In the genomic region with DNA sequence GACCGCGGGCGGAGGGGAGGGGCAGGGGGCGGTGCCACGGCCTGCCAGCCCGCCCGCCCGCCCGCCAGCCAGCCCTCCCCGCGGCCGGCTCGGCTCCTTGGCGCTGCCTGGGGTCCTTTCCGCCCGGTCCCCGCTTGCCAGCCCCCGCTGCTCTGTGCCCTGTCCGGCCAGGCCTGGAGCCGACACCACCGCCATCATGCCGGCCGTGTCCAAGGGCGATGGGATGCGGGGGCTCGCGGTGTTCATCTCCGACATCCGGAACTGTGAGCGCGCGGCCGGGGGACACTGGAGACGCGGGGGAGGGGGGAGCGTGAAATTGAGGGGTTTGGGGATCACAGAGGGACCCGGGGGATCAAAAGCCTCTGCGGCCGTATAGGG, we compare ENCODE assay signal across 8 cellular contexts. TPM values are rescaled to one million over a fixed set of nuclear protein-coding genes. Genes with fewer than 3 reads are reported as not detected.
DNase-seq lines count a peak whose midpoint lies in the region; ATAC-seq, FAIRE-seq and TF ChIP-seq lines count a peak whose summit lies in the region.

A gene (plus strand): TSS at position 64 of the 378 bp plus-strand sequence. CDS start 133 bp downstream, at position 197.

- in situ Hi-C loops in K562 (cut with MboI): no loop called here

- CTCF ChIA-PET in AG04450 (lab: Charles Lee) (interaction anchor here (1.6 kb wide), 1 partner anchor 86 kb away, joined by 4 read pairs; no protein-coding TSS in a partner anchor), K562 (lab: Yijun Ruan, JAX; ENCODE audit: low intra/inter-chr PET ratio) (no interaction called here)

- TF ChIP-seq CTCF in AG04450 (IDR thresholded peaks at IDR 0.05; ENCODE audit: low read depth, low read length): no peak
- no peak for TF ChIP-seq CTCF in K562 (IDR thresholded peaks at IDR 0.05 in 2 of 3, conservative IDR thresholded peaks at IDR 0.05 in 1 of 3; ENCODE audit: insufficient read depth in 2 of 3, low read depth in 1 of 3, low read length in 3 of 3)
- TF ChIP-seq CTCF in suprapubic skin (IDR thresholded peaks at IDR 0.05): no peak

- H3K4me1 ChIP-seq in K562 (replicated peaks in 1 of 2; ENCODE audit: control insufficient read depth in 2 of 2, insufficient read depth in 2 of 2, low read length in 2 of 2): peaks cover 36 to 50% of the 10 kb centered on the region in 2 experiments
- peaks cover 38% of the 10 kb centered on the region for H3K4me1 ChIP-seq in suprapubic skin

- H3K27ac ChIP-seq in AG04450 (ENCODE audit: low read depth, low read length) (peak within 1 kb of the TSS; percentile 86), K562 (ENCODE audit: extremely low read depth, low read depth, low read length) (peak within 1 kb of the TSS; percentile 92), suprapubic skin (peak within 1 kb of the TSS; percentile 93)

- H3K79me2 ChIP-seq in K562 (ENCODE audit: control insufficient read depth, insufficient read depth, low read length): peaks cover 51% of the 10 kb centered on the region

- H3K36me3 ChIP-seq in K562 (ENCODE audit: control insufficient read depth, insufficient read depth, low read length) (peaks cover 31% of the 10 kb centered on the region), suprapubic skin (no peaks in the 10 kb centered on the region)

- ATAC-seq in HG03159 (IDR thresholded peaks at IDR 0.05; ENCODE audit: unreplicated experiment) (peak; percentile 8), K562 (no peak), left colon (peak; percentile 0), GM18498 (IDR thresholded peaks at IDR 0.05; ENCODE audit: unreplicated experiment) (no peak), GM19395 (IDR thresholded peaks at IDR 0.05; ENCODE audit: unreplicated experiment) (no peak)

- peak within 1 kb of the TSS; percentile 89 for H2AFZ ChIP-seq in K562 (ENCODE audit: low read depth, low read length)

- FAIRE-seq in K562 (lab: Jason Lieb, UNC): no peak

- TF ChIP-seq POLR2A in K562 (conservative IDR thresholded peaks at IDR 0.05) (0 out of 2 replicates have a peak, but pooled peaks have one; percentile 41), suprapubic skin (IDR thresholded peaks at IDR 0.05) (no peak)

- no peak for TF ChIP-seq RAD21 in K562 (CRISPR knock-in tag; conservative IDR thresholded peaks at IDR 0.05 in 1 of 2, IDR thresholded peaks at IDR 0.05 in 1 of 2)

- WGBS in K562 (ENCODE audit: insufficient coverage, low coverage, missing lambda C conversion rate): 1% methylated on average over 15 of the region's 39 CpGs
- whole genome bisulfite sequencing in suprapubic skin: 6% methylated on average over 12 of the region's 39 CpGs

- no TSS peak for BruUV-seq in K562 (replicated peaks; lab: Mats Ljungman, UMichigan)

- H3K9me3 ChIP-seq in AG04450 (ENCODE audit: control insufficient read depth, insufficient read depth, low read length) (no peaks in the 10 kb centered on the region), K562 (replicated peaks; ENCODE audit: control insufficient read depth, insufficient read depth, low read depth, low read length) (no peaks in the 10 kb centered on the region), suprapubic skin (no peaks in the 10 kb centered on the region)

- TF ChIP-seq EP300 in K562 (IDR thresholded peaks at IDR 0.05; ENCODE audit: low read length): no peak
- TF ChIP-seq EP300 in suprapubic skin (IDR thresholded peaks at IDR 0.05): no peak

- H3K4me3 ChIP-seq in AG04450 (ENCODE audit: low read depth, low read length) (peak within 1 kb of the TSS; percentile 85), K562 (peak within 1 kb of the TSS; percentile 98), suprapubic skin (peak within 1 kb of the TSS; percentile 94)

- intact Hi-C loops in K562 (cut with micrococcal nuclease): loop anchor here (1.0 to 5.0 kb wide), 4 partner anchors 40 to 271 kb away; a partner anchor contains a TSS
- intact Hi-C loops in left colon (cut with DNase I, micrococcal nuclease): no loop called here

- H3K9me1 ChIP-seq in K562 (ENCODE audit: control insufficient read depth, insufficient read depth, low read length): no peaks in the 10 kb centered on the region

- H4K20me1 ChIP-seq in K562 (replicated peaks; ENCODE audit: control insufficient read depth, insufficient read depth, low read length): no peaks in the 10 kb centered on the region

- DNase-seq in AG04450 (ENCODE audit: low read depth, low spot score) (no peak), K562 (ENCODE audit: extremely low read depth in 1 of 4, low spot score in 3 of 4) (no peak), left colon (no peak), suprapubic skin (ENCODE audit: low spot score in 2 of 2) (no peak), NCI-H774 (lab: John Stamatoyannopoulos, UW) (no peak)

- no peaks in the 10 kb centered on the region for H3K27me3 ChIP-seq in AG04450 (ENCODE audit: control insufficient read depth, insufficient read depth, low read length)
- H3K27me3 ChIP-seq in K562 (ENCODE audit: control insufficient read depth in 2 of 2, insufficient read depth in 2 of 2, low read length in 2 of 2): no peaks in the 10 kb centered on the region
- no peaks in the 10 kb centered on the region for H3K27me3 ChIP-seq in suprapubic skin

- POLR2A ChIA-PET in AG04450 (lab: Yijun Ruan, JAX): interaction anchor here (0.5 to 1.6 kb wide), 6 partner anchors 20 to 478 kb away, joined by 3 to 6 read pairs (median 4); a partner anchor contains a TSS
- POLR2A ChIA-PET in K562 (lab: Yijun Ruan, JAX): interaction anchor here (0.7 to 1.5 kb wide), 2 partner anchors 9 to 89 kb away, joined by 3 to 6 read pairs; no protein-coding TSS in a partner anchor

- peak within 1 kb of the TSS; percentile 90 to 95 for H3K9ac ChIP-seq in K562 (ENCODE audit: insufficient read depth in 1 of 2, low read depth in 2 of 2, low read length in 2 of 2)

- peak within 1 kb of the TSS; percentile 93 for H3K4me2 ChIP-seq in K562 (ENCODE audit: insufficient read depth, low read length)

TF ChIP-seq in K562, 482 proteins besides CTCF, POLR2A, EP300 and RAD21 (continues in another document):
- TF ChIP-seq SAFB (IDR thresholded peaks at IDR 0.05; ENCODE audit: borderline replicate concordance, low read depth, low read length): no peak
- no peak for TF ChIP-seq HDAC2 (IDR thresholded peaks at IDR 0.05)
- no peak for TF ChIP-seq GATAD2A (IDR thresholded peaks at IDR 0.05)
- TF ChIP-seq ZNF57 (CRISPR knock-in tag; IDR thresholded peaks at IDR 0.05): no peak
- TF ChIP-seq KLF16 (IDR thresholded peaks at IDR 0.05): no peak
- TF ChIP-seq, protein P1, sequence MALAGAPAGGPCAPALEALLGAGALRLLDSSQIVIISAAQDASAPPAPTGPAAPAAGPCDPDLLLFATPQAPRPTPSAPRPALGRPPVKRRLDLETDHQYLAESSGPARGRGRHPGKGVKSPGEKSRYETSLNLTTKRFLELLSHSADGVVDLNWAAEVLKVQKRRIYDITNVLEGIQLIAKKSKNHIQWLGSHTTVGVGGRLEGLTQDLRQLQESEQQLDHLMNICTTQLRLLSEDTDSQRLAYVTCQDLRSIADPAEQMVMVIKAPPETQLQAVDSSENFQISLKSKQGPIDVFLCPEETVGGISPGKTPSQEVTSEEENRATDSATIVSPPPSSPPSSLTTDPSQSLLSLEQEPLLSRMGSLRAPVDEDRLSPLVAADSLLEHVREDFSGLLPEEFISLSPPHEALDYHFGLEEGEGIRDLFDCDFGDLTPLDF (CRISPR knock-in tag; IDR thresholded peaks at IDR 0.05): no peak
- TF ChIP-seq, protein P2, sequence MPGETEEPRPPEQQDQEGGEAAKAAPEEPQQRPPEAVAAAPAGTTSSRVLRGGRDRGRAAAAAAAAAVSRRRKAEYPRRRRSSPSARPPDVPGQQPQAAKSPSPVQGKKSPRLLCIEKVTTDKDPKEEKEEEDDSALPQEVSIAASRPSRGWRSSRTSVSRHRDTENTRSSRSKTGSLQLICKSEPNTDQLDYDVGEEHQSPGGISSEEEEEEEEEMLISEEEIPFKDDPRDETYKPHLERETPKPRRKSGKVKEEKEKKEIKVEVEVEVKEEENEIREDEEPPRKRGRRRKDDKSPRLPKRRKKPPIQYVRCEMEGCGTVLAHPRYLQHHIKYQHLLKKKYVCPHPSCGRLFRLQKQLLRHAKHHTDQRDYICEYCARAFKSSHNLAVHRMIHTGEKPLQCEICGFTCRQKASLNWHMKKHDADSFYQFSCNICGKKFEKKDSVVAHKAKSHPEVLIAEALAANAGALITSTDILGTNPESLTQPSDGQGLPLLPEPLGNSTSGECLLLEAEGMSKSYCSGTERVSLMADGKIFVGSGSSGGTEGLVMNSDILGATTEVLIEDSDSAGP (CRISPR knock-in tag; IDR thresholded peaks at IDR 0.05): no peak

RNA-seq across cellular contexts. Expression of the gene that starts here (rescaled TPM):
- 59.1 and 82.2 TPM in 2 replicates for polyA plus RNA-seq in AG04450 (2011; rRNA removed)
- 96.8 and 122 TPM in 2 replicates for polyA minus RNA-seq in AG04450 (2011; rRNA and poly(A)+ RNA removed)
- total RNA-seq in K562 (2011; cell fraction: chromatin; rRNA removed; ENCODE audit: low replicate concordance): 142 and 352 TPM in 2 replicates
- 179 and 183 TPM in 2 replicates for total RNA-seq in K562 (2011; cell fraction: nucleolus; rRNA removed)
- total RNA-seq in K562 (2011; cell fraction: nucleoplasm; rRNA removed): 173 and 215 TPM in 2 replicates
- total RNA-seq in K562 (2014; rRNA removed): 77.6 and 109 TPM in 2 replicates
- 21.5 and 23.4 TPM in 2 replicates for total RNA-seq in K562 (2014; rRNA removed; fragmentation: Illumina TruSeq; extraction: Trizol)
- total RNA-seq in K562 (2015; rRNA removed; fragmentation: Illumina TruSeq; extraction: Trizol): 29.1 and 31.8 TPM in 2 replicates
- total RNA-seq in K562 (2021): 138 and 150 TPM in 2 replicates
- polyA plus RNA-seq in K562 (2011; rRNA removed): 31.9 and 75.2 TPM in 2 replicates
- 57.0 and 118 TPM in 2 replicates for polyA plus RNA-seq in K562 (2011; cell fraction: cytosol; rRNA removed)
- polyA plus RNA-seq in K562 (2011; cell fraction: nucleus; rRNA removed): 98.4 and 141 TPM in 2 replicates
- polyA plus RNA-seq in K562 (2012): 97.7 and 117 TPM in 2 replicates
- 47.0 and 81.3 TPM in 2 replicates for polyA plus RNA-seq in K562 (2014; fragmentation: Illumina TruSeq; extraction: Trizol)
- polyA plus RNA-seq in K562 (2014; fragmentation: Nextera tagmentation; extraction: Ambion mirVana): 1 to 10 TPM in 1 of 2 experiments, under 1 TPM in 1; 0.55 to 1.5 TPM
- 89.6 and 91.9 TPM in 2 replicates for polyA plus RNA-seq in K562 (2014; rRNA removed)
- polyA minus RNA-seq in K562 (2011; rRNA and poly(A)+ RNA removed): 65.8 and 75.2 TPM in 2 replicates
- 102 and 161 TPM in 2 replicates for polyA minus RNA-seq in K562 (2011; cell fraction: cytosol; rRNA and poly(A)+ RNA removed)
- 54.4 and 66.2 TPM in 2 replicates for polyA minus RNA-seq in K562 (2011; cell fraction: nucleus; rRNA and poly(A)+ RNA removed)
- 10 to 100 TPM; 71.2 to 72.9 TPM for total RNA-seq in left colon
- 100 to 1,000 TPM in 1 of 4 donors, 10 to 100 TPM in 3; 78.1 to 101 (median 93.4) TPM for total RNA-seq in suprapubic skin

Comparison
In these comparisons a context has a peak if more than half of its experiments do, and no peak if none do; other contexts are left out.
1. ATAC-seq: peak in HG03159 (single experiment) and left colon (single experiment); none in K562 (single experiment), GM18498 (single experiment) and GM19395 (single experiment).
2. Peak in every context shown above with its lines, with median percentiles within 50 percentile points of each other: H3K27ac ChIP-seq and H3K4me3 ChIP-seq.